In the genomic region with DNA sequence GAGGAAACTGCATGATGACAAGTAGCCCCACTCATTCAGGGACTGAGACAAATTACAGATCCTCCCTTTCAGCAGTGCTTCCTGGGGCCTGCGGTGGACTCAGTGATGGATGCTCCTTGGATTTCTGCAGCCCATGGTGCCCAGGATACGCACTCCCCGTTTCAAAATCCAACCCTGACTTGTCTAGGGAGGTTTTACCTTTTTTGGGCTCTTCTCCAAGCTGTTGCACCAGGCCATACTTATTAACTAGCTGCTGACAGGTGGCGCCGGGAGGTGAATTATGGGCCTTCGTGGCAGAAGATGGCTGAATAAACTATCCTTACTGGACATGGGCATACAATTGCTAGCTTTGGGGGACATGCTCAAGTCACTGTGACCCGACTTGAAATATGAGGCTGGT, we compare ENCODE assay signal across 18 cellular contexts.
"Had no signal": no experiment of that assay in that cellular context is flagged by ENCODE, and none has a peak within 500 bp of the region (broad histone marks: within the 10 kb centered on the region; RNA-seq: fewer than 3 reads in every experiment).

No MANE protein-coding gene starts in this region.

- H2AFZ ChIP-seq: parathyroid adenoma had no signal

- H3K9ac ChIP-seq: parathyroid adenoma had no signal

- H3K27me3 ChIP-seq: ascending aorta, colonic mucosa, esophagus squamous epithelium, tibial nerve, vagina had no signal

- H3K4me3 Mint-ChIP-seq: activated naive CD4-positive, alpha-beta T cell treated with anti-CD3 and anti-CD28 coated beads for 36 hours; activated naive CD8-positive, alpha-beta T cell treated with anti-CD3 and anti-CD28 coated beads, Interleukin-2, amount 50 U/mL, for 24 hours; activated T-helper 17 cell treated with anti-CD3 and anti-CD28 coated beads, Interleukin-2, amount 50 U/mL, for 72 hours; stimulated activated naive B cell treated with anti-CD40 and anti-IgM and Interleukin-4, amounts not matched to agents 10 μg/mL and 1 μg/mL and 100 μg/mL, for 72 hours had no signal

- ATAC-seq: activated naive CD8-positive, alpha-beta T cell treated with anti-CD3 and anti-CD28 coated beads, Interleukin-2, amount 50 U/mL, for 24 hours; activated T-helper 17 cell treated with anti-CD3 and anti-CD28 coated beads, Interleukin-2, amount 50 U/mL, for 72 hours; stimulated activated naive B cell treated with anti-CD40 and anti-IgM and Interleukin-4, amounts not matched to agents 10 μg/mL and 1 μg/mL and 100 μg/mL, for 72 hours had no signal

- H3K9me3 ChIP-seq: colonic mucosa, esophagus squamous epithelium, vagina had no signal

- DNase-seq: activated CD4-positive, alpha-beta T cell treated with anti-CD3 and anti-CD28 coated beads, Interleukin-2, amount 50 U/mL, for 4 hours; activated CD4-positive, CD25-positive, alpha-beta regulatory T cell treated with anti-CD3 and anti-CD28 coated beads, Interleukin-2, amount 50 U/mL, for 72 hours; activated naive CD4-positive, alpha-beta T cell treated with anti-CD3 and anti-CD28 coated beads for 36 hours; activated naive CD8-positive, alpha-beta T cell treated with anti-CD3 and anti-CD28 coated beads, Interleukin-2, amount 50 U/mL, for 24 hours; colonic mucosa; esophagus squamous epithelium; naive B cell; stimulated activated CD4-positive, alpha-beta T cell treated with anti-CD3 and anti-CD28 coated beads, Interleukin-15, amount 100 ng/mL, for 24 hours; stimulated activated CD4-positive, alpha-beta T cell treated with anti-CD3 and anti-CD28 coated beads, Interleukin-4, amount 100 ng/mL, for 1 hour; stimulated activated naive B cell treated with anti-CD40 and anti-IgM and Interleukin-4, amounts not matched to agents 10 μg/mL and 1 μg/mL and 100 μg/mL, for 72 hours; T-helper 1 cell had no signal

- H3K27me3 Mint-ChIP-seq: activated naive CD8-positive, alpha-beta T cell treated with anti-CD3 and anti-CD28 coated beads, Interleukin-2, amount 50 U/mL, for 24 hours; activated T-helper 17 cell treated with anti-CD3 and anti-CD28 coated beads, Interleukin-2, amount 50 U/mL, for 72 hours; stimulated activated naive B cell treated with anti-CD40 and anti-IgM and Interleukin-4, amounts not matched to agents 10 μg/mL and 1 μg/mL and 100 μg/mL, for 72 hours had no signal

- H3K27ac ChIP-seq: ascending aorta, colonic mucosa, esophagus squamous epithelium, parathyroid adenoma, tibial nerve, vagina had no signal

- H3K4me1 Mint-ChIP-seq: activated naive CD8-positive, alpha-beta T cell treated with anti-CD3 and anti-CD28 coated beads, Interleukin-2, amount 50 U/mL, for 24 hours; activated T-helper 17 cell treated with anti-CD3 and anti-CD28 coated beads, Interleukin-2, amount 50 U/mL, for 72 hours; naive B cell had no signal

- H3K79me2 ChIP-seq: parathyroid adenoma had no signal

- H3K36me3 ChIP-seq: colonic mucosa, vagina had no signal

- H3K27ac Mint-ChIP-seq: activated naive CD4-positive, alpha-beta T cell treated with anti-CD3 and anti-CD28 coated beads for 36 hours; activated naive CD8-positive, alpha-beta T cell treated with anti-CD3 and anti-CD28 coated beads, Interleukin-2, amount 50 U/mL, for 24 hours; activated T-helper 17 cell treated with anti-CD3 and anti-CD28 coated beads, Interleukin-2, amount 50 U/mL, for 72 hours; naive B cell had no signal

- H3K4me1 ChIP-seq: ascending aorta, colonic mucosa, esophagus squamous epithelium, parathyroid adenoma, tibial nerve, vagina had no signal

- H3K4me3 ChIP-seq: ascending aorta, colonic mucosa, esophagus squamous epithelium, lung, skin epidermis, tibial nerve, vagina had no signal
